Comparison of ENCODE assay signal across 1 cellular context in the genomic region with DNA sequence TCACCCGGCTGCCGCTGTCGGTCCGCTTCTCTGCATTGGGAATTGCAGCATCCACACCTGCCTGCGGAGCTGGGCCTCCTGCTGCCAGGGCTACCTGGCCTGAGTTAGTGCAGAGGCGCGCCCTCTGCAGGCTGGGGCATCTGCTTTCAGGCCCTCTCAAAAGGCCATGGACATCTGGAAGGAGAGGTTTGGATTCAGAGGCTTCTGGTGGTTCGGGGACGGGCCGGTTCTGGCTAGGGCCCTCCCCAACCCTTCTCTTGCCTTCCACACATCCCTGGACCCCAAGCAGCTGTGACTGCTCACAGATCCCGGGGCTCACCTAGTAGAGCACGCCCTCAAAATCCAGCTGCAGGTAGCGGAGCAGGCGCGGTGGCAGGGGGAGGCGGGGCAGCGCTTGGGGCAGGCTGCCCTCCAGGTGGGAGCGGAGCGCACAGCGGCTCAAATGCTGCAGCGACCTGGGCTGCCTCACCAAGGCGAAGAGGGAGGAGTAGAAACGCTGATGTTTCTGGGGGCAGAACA.
TF ChIP-seq lines count a peak whose summit lies in the region.

No MANE protein-coding gene starts in this region.

TF ChIP-seq in H1, 55 proteins besides CTCF, POLR2A, EP300 and RAD21:
- TF ChIP-seq E2F6 (IDR thresholded peaks at IDR 0.05) (peak; percentile 34; the same call in 1 of the 2 replicates), USF2 (IDR thresholded peaks at IDR 0.05; ENCODE audit: low read length) (no peak), GABPA (IDR thresholded peaks at IDR 0.05; ENCODE audit: borderline replicate concordance, insufficient read depth, low read length) (0 out of 2 replicates have a peak, but pooled peaks have one; percentile 33), ZNF274 (IDR thresholded peaks at IDR 0.05; ENCODE audit: borderline replicate concordance, extremely low read depth, low read length) (no peak), EZH2 (IDR thresholded peaks at IDR 0.05; ENCODE audit: low read depth, low read length, severe bottlenecking) (peak; percentile 40)
- TF ChIP-seq, protein P1, sequence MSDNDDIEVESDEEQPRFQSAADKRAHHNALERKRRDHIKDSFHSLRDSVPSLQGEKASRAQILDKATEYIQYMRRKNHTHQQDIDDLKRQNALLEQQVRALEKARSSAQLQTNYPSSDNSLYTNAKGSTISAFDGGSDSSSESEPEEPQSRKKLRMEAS (IDR thresholded peaks at IDR 0.05): 0 out of 2 replicates have a peak, but pooled peaks have one; percentile 6
